In genomic region chr3:127691974-127692373, GRCh38 we compare ENCODE assay signal across 17 cellular contexts.
"Had no signal": no experiment of that assay in that cellular context is flagged by ENCODE, and none has a peak within 500 bp of the region (broad histone marks: within the 10 kb centered on the region; RNA-seq: fewer than 3 reads in every experiment).

No MANE protein-coding gene starts in this region.

- H3K4me3 ChIP-seq: body of pancreas, colonic mucosa, transverse colon had no signal

- DNase-seq: activated CD4-positive, alpha-beta memory T cell treated with anti-CD3 and anti-CD28 coated beads for 36 hours; activated CD4-positive, alpha-beta T cell treated with anti-CD3 and anti-CD28 coated beads for 36 hours; amniotic stem cell; body of pancreas; central memory CD4-positive, alpha-beta T cell; colonic mucosa; endodermal cell; erythroblast; nephron progenitor cell; occipital lobe; stimulated activated CD4-positive, alpha-beta T cell treated with anti-CD3 and anti-CD28 coated beads, Interleukin-2, amount 100 ng/mL, for 24 hours; stimulated activated naive CD8-positive, alpha-beta T cell treated with anti-CD3 and anti-CD28 coated beads, Interleukin-15, Interleukin-2, amounts not matched to agents 100 U/mL and 50 U/mL, for 24 hours; substantia nigra; transverse colon had no signal

- H3K4me3 Mint-ChIP-seq: activated CD4-positive, alpha-beta memory T cell treated with anti-CD3 and anti-CD28 coated beads for 36 hours; activated CD4-positive, alpha-beta T cell treated with anti-CD3 and anti-CD28 coated beads for 36 hours; activated naive CD8-positive, alpha-beta T cell; endodermal cell; nephron progenitor cell; WTC11 had no signal

- FAIRE-seq: frontal cortex had no signal

- H3K27ac Mint-ChIP-seq: activated CD4-positive, alpha-beta memory T cell treated with anti-CD3 and anti-CD28 coated beads for 36 hours; activated CD4-positive, alpha-beta T cell treated with anti-CD3 and anti-CD28 coated beads for 36 hours; activated naive CD8-positive, alpha-beta T cell; endodermal cell; WTC11 had no signal

- H3K27me3 Mint-ChIP-seq: activated CD4-positive, alpha-beta memory T cell treated with anti-CD3 and anti-CD28 coated beads for 36 hours; activated CD4-positive, alpha-beta T cell treated with anti-CD3 and anti-CD28 coated beads for 36 hours; activated naive CD8-positive, alpha-beta T cell had no signal

- H3K27me3 ChIP-seq: body of pancreas, colonic mucosa, transverse colon had no signal

- H3K36me3 ChIP-seq: colonic mucosa had no signal

- ATAC-seq: activated CD4-positive, alpha-beta T cell treated with anti-CD3 and anti-CD28 coated beads for 36 hours; body of pancreas; stimulated activated naive CD8-positive, alpha-beta T cell treated with anti-CD3 and anti-CD28 coated beads, Interleukin-15, Interleukin-2, amounts not matched to agents 100 U/mL and 50 U/mL, for 24 hours; WTC11 had no signal

- H3K27ac ChIP-seq: body of pancreas, colonic mucosa had no signal

- H3K9me3 Mint-ChIP-seq: activated CD4-positive, alpha-beta memory T cell treated with anti-CD3 and anti-CD28 coated beads for 36 hours; endodermal cell; nephron progenitor cell; WTC11 had no signal

- H3K36me3 Mint-ChIP-seq: activated CD4-positive, alpha-beta memory T cell treated with anti-CD3 and anti-CD28 coated beads for 36 hours; activated naive CD8-positive, alpha-beta T cell; WTC11 had no signal

- H3K9me3 ChIP-seq: body of pancreas, colonic mucosa, transverse colon had no signal

- H3K4me1 Mint-ChIP-seq: activated CD4-positive, alpha-beta T cell treated with anti-CD3 and anti-CD28 coated beads for 36 hours had no signal
